Comparison of ENCODE assay signal across 8 cellular contexts in genomic region chr10:92880233-92880861, GRCh38. TPM values are rescaled to one million over a fixed set of nuclear protein-coding genes. Genes with fewer than 3 reads are reported as not detected.
DNase-seq lines count a peak whose midpoint lies in the region; ATAC-seq and TF ChIP-seq lines count a peak whose summit lies in the region.

No MANE protein-coding gene starts in this region.

- 23% methylated on average over 4 of the region's 4 CpGs for WGBS in right lobe of liver (ENCODE audit: insufficient coverage, low coverage, low lambda C conversion rate, missing lambda C conversion rate)

- no peaks in the 10 kb centered on the region for H3K9me3 ChIP-seq in right lobe of liver

- no peaks in the 10 kb centered on the region for H3K36me3 ChIP-seq in right lobe of liver

- TF ChIP-seq CTCF in AG10803 (conservative IDR thresholded peaks at IDR 0.05; ENCODE audit: low read length) (peak; percentile 56), GM20000 (IDR thresholded peaks at IDR 0.05; ENCODE audit: extremely low read depth, missing control alignments) (no peak), right lobe of liver (IDR thresholded peaks at IDR 0.05) (peak; percentile 49 to 62 (median 54))

- no peaks in the 10 kb centered on the region for H3K27me3 ChIP-seq in right lobe of liver

- H3K27ac ChIP-seq in right lobe of liver: no peak overlapping the region

- no peak for TF ChIP-seq POLR2A in right lobe of liver (IDR thresholded peaks at IDR 0.05)

- no peak overlapping the region for H3K4me3 ChIP-seq in AG10803 (ENCODE audit: low read length)
- H3K4me3 ChIP-seq in right lobe of liver: no peak overlapping the region

- ATAC-seq in right lobe of liver: peak; percentile 79 to 88 (median 82)
- ATAC-seq in GM18870 (IDR thresholded peaks at IDR 0.05; ENCODE audit: unreplicated experiment): no peak
- ATAC-seq in GM19035 (IDR thresholded peaks at IDR 0.05; ENCODE audit: unreplicated experiment): no peak

- no peaks in the 10 kb centered on the region for H3K4me1 ChIP-seq in right lobe of liver

- DNase-seq in AG10803 (ENCODE audit: low read depth) (peak; percentile 45), GM20000 (ENCODE audit: low spot score) (peak; percentile 22), NCI-H69 (lab: John Stamatoyannopoulos, UW) (peak; percentile 61), cerebellar cortex (ENCODE audit: low spot score) (peak; percentile 85), right lobe of liver (no peak)
- DNase-seq in activated naive CD4-positive, alpha-beta T cell treated with anti-CD3 and anti-CD28 coated beads, Interleukin-2, amount 50 U/mL, for 16 hours: no peak

- intact Hi-C loops in right lobe of liver (cut with DNase I): no loop called here

RNA-seq across cellular contexts. Expression of gene EXOC6, which starts 32.0 kb away (rescaled TPM):
- 10 to 100 TPM in 3 of 6 experiments, 1 to 10 TPM in 3; 5.5 to 15.6 (median 9.9) TPM for total RNA-seq in right lobe of liver

Comparison
In these comparisons a context has a peak if more than half of its experiments do, and no peak if none do; other contexts are left out.
1. DNase-seq: peak in AG10803 (single experiment), GM20000 (single experiment), NCI-H69 (single experiment) and cerebellar cortex (single experiment); none in right lobe of liver (0 of 3) and activated naive CD4-positive, alpha-beta T cell treated with anti-CD3 and anti-CD28 coated beads, Interleukin-2, amount 50 U/mL, for 16 hours (single experiment).
2. ATAC-seq: peak in right lobe of liver (4 of 4); none in GM18870 (single experiment) and GM19035 (single experiment).